Comparison of ENCODE assay signal across 1 cellular context in the genomic region with DNA sequence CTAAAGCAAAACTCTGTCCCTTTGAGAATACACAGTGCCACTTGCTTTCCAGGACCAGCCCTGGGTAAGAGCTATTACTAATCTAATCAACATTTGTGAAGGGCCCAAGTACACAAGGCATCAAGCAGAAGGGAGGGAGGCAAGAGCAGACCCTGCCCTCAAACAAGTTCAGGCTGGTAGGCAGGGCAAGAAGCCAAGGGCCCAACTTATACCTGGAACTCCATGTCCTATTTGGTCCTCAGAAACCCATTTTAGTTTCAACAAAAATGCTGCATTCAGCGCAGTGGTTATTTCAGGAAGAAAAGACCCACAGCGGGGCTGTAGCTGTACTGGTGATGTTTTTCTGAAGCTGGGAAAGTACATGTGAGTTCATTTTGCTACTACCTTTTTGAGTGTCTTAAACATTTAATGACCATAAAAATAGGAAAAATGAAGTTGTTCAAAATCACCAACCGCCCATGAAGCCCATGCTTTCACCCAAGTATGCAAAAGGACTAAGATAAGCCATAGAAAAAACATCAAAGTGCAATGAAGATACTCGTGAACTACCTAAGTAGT.
TF ChIP-seq lines count a peak whose summit lies in the region.

No MANE protein-coding gene starts in this region.

TF ChIP-seq in H1, 55 proteins besides CTCF, POLR2A, EP300 and RAD21:
- TF ChIP-seq SP1 (IDR thresholded peaks at IDR 0.05; ENCODE audit: low read depth, low read length) (no peak), JUND (IDR thresholded peaks at IDR 0.05; ENCODE audit: low read length) (no peak), YY1 (IDR thresholded peaks at IDR 0.05; ENCODE audit: low read depth, low read length) (no peak)
- TF ChIP-seq, protein P1, sequence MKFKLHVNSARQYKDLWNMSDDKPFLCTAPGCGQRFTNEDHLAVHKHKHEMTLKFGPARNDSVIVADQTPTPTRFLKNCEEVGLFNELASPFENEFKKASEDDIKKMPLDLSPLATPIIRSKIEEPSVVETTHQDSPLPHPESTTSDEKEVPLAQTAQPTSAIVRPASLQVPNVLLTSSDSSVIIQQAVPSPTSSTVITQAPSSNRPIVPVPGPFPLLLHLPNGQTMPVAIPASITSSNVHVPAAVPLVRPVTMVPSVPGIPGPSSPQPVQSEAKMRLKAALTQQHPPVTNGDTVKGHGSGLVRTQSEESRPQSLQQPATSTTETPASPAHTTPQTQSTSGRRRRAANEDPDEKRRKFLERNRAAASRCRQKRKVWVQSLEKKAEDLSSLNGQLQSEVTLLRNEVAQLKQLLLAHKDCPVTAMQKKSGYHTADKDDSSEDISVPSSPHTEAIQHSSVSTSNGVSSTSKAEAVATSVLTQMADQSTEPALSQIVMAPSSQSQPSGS (IDR thresholded peaks at IDR 0.05; ENCODE audit: low read length): no peak
